In genomic region chr3:176514297-176514696, GRCh38 we compare ENCODE assay signal across 9 cellular contexts.
A peak's percentile ranks its signal among the peaks of the same experiment; 100 is the strongest.
DNase-seq lines count a peak whose midpoint lies in the region; ATAC-seq and TF ChIP-seq lines count a peak whose summit lies in the region.
"Had no signal": no experiment of that assay in that cellular context is flagged by ENCODE, and none has a peak within 500 bp of the region (broad histone marks: within the 10 kb centered on the region; RNA-seq: fewer than 3 reads in every experiment).

No MANE protein-coding gene starts in this region.

- no peak overlapping the region for H3K4me3 Mint-ChIP-seq in mesothelial cell of epicardium
- H3K4me3 Mint-ChIP-seq: CD4-positive, CD25-positive, alpha-beta regulatory T cell had no signal

- H3K9me2 ChIP-seq in Loucy (replicated peaks; ENCODE audit: low read depth, low read length), result no peaks in the 10 kb centered on the region

- no peaks in the 10 kb centered on the region for H3K27me3 ChIP-seq in Loucy (ENCODE audit: insufficient read depth, low read length, poor library complexity, severe bottlenecking)
- no peaks in the 10 kb centered on the region for H3K27me3 ChIP-seq in mammary epithelial cell (ENCODE audit: insufficient read depth, low read length)
- no peaks in the 10 kb centered on the region for H3K27me3 ChIP-seq in aorta (ENCODE audit: control insufficient read depth in 1 of 2, insufficient read depth in 2 of 2, low read length in 1 of 2)

- BruUV-seq in mammary epithelial cell (replicated peaks; lab: Mats Ljungman, UMichigan), result no TSS peak

- H3K36me3 Mint-ChIP-seq in mesothelial cell of epicardium, result peaks cover 19% of the 10 kb centered on the region
- H3K36me3 Mint-ChIP-seq: CD4-positive, CD25-positive, alpha-beta regulatory T cell had no signal

- WGBS in mammary epithelial cell (ENCODE audit: low coverage, missing lambda C conversion rate), result 55% methylated on average over 10 of the region's 10 CpGs
- 67% methylated on average over 10 of the region's 10 CpGs for WGBS in aorta, 2 donors

- CTCF ChIA-PET in mammary epithelial cell (lab: Charles Lee; ENCODE audit: low non-redundant PET), result no interaction called here

- intact Hi-C loops in mammary epithelial cell (cut with micrococcal nuclease) (loop anchor here (1.0 to 5.0 kb wide), 4 partner anchors 150 to 1873 kb away; no protein-coding TSS in a partner anchor), aorta (cut with DNase I) (loop anchor here in 1 of 2 donors (5.0 kb wide), 1 partner anchor 423 kb away; no protein-coding TSS in a partner anchor)

- H4K20me1 ChIP-seq in Loucy (ENCODE audit: insufficient read depth, low read length, poor library complexity, severe bottlenecking), result no peaks in the 10 kb centered on the region
- H4K20me1 ChIP-seq in mammary epithelial cell (ENCODE audit: insufficient read depth, low read length), result no peaks in the 10 kb centered on the region

- H3K27ac ChIP-seq in mammary epithelial cell (ENCODE audit: insufficient read depth, low read depth, low read length) (no peak overlapping the region), aorta (ENCODE audit: low read depth in 1 of 2, low read length in 2 of 2) (no peak overlapping the region)

- H3K79me2 ChIP-seq in Loucy (ENCODE audit: insufficient read depth, low read length) (no peaks in the 10 kb centered on the region), mammary epithelial cell (ENCODE audit: insufficient read depth, low read length) (no peaks in the 10 kb centered on the region)

- H3K9me3 ChIP-seq in Loucy (ENCODE audit: insufficient read depth, low read depth, low read length) (peaks cover 4% of the 10 kb centered on the region; the same call in 1 of the 2 replicates), mammary epithelial cell (replicated peaks; ENCODE audit: insufficient read depth, low read length) (no peaks in the 10 kb centered on the region), aorta (ENCODE audit: control insufficient read depth, low read length) (peaks cover 8% of the 10 kb centered on the region)

- DNase-seq in NCI-H524 (lab: John Stamatoyannopoulos, UW), result peak; percentile 30 to 31
- no peak for DNase-seq in NCI-H524 treated with DMSO at 0.1 percent for 48 hours (lab: John Stamatoyannopoulos, UW)
- DNase-seq in mammary epithelial cell, result peak; percentile 32
- DNase-seq in mesothelial cell of epicardium (ENCODE audit: low spot score in 2 of 2, unreplicated experiment in 2 of 2), result no peak
- no peak for DNase-seq in aorta
- no peak for DNase-seq in NCI-H2107 (lab: John Stamatoyannopoulos, UW)

- no peak overlapping the region for H3K27ac Mint-ChIP-seq in mesothelial cell of epicardium
- H3K27ac Mint-ChIP-seq: CD4-positive, CD25-positive, alpha-beta regulatory T cell had no signal

- peak; percentile 87 for TF ChIP-seq CTCF in Loucy (conservative IDR thresholded peaks at IDR 0.05; ENCODE audit: low read length)
- TF ChIP-seq CTCF in mammary epithelial cell (conservative IDR thresholded peaks at IDR 0.05 in 1 of 2, IDR thresholded peaks at IDR 0.05 in 1 of 2; ENCODE audit: extremely low read depth in 1 of 2, insufficient read depth in 1 of 2, low read depth in 1 of 2, low read length in 2 of 2), result peak; percentile 27 to 71
- TF ChIP-seq CTCF in mesothelial cell of epicardium (IDR thresholded peaks at IDR 0.05; ENCODE audit: unreplicated experiment), result peak; percentile 40

- H3K4me1 ChIP-seq in Loucy (ENCODE audit: insufficient read depth, low read length, poor library complexity, severe bottlenecking) (no peaks in the 10 kb centered on the region), mammary epithelial cell (ENCODE audit: insufficient read depth, low read length) (no peaks in the 10 kb centered on the region), aorta (ENCODE audit: control insufficient read depth in 1 of 2, insufficient read depth in 2 of 2, low read length in 2 of 2) (no peaks in the 10 kb centered on the region)

- in situ Hi-C loops in mammary epithelial cell (cut with MboI; ENCODE audit: low sequenced_read_pairs in 2 of 2), result loop anchor here in 1 of 2 donors (25.0 kb wide), 1 partner anchor 423 kb away; no protein-coding TSS in a partner anchor

- H3K4me2 ChIP-seq in Loucy (ENCODE audit: low read depth, low read length, poor library complexity, severe bottlenecking) (no peak overlapping the region), mammary epithelial cell (ENCODE audit: insufficient read depth, low read depth, low read length) (no peak overlapping the region)

- no peaks in the 10 kb centered on the region for H3K36me3 ChIP-seq in Loucy (ENCODE audit: insufficient read depth, low read length)
- no peaks in the 10 kb centered on the region for H3K36me3 ChIP-seq in mammary epithelial cell (ENCODE audit: insufficient read depth, low read length)
- H3K36me3 ChIP-seq in aorta (ENCODE audit: control insufficient read depth in 1 of 2, insufficient read depth in 2 of 2, low read length in 1 of 2), result no peaks in the 10 kb centered on the region

- H3K27me3 Mint-ChIP-seq in mesothelial cell of epicardium (ENCODE audit: low read depth), result no peaks in the 10 kb centered on the region
- H3K27me3 Mint-ChIP-seq: CD4-positive, CD25-positive, alpha-beta regulatory T cell had no signal

- peaks cover 76% of the 10 kb centered on the region for H3K9me3 Mint-ChIP-seq in mesothelial cell of epicardium

- dilution Hi-C loops in mammary epithelial cell (cut with HindIII; ENCODE audit: low sequenced_read_pairs), result loop anchor here (10.0 to 25.0 kb wide), 2 partner anchors 59 to 398 kb away; no protein-coding TSS in a partner anchor

- ATAC-seq in aorta (ENCODE audit: low FRiP score), result no peak
- no peak for ATAC-seq in GM18907 (IDR thresholded peaks at IDR 0.05; ENCODE audit: unreplicated experiment)

- H3K4me1 Mint-ChIP-seq in mesothelial cell of epicardium, result no peaks in the 10 kb centered on the region
- H3K4me1 Mint-ChIP-seq: CD4-positive, CD25-positive, alpha-beta regulatory T cell had no signal

- H2AFZ ChIP-seq in Loucy (ENCODE audit: low read length) (no peak overlapping the region), mammary epithelial cell (ENCODE audit: low read depth, low read length) (no peak overlapping the region)

- H3K9ac ChIP-seq in Loucy (ENCODE audit: low read depth, low read length, poor library complexity, severe bottlenecking) (no peak overlapping the region), mammary epithelial cell (ENCODE audit: insufficient read depth, low read length) (no peak overlapping the region)

- H3K4me3 ChIP-seq in Loucy (ENCODE audit: low read length, poor library complexity, severe bottlenecking), result no peak overlapping the region
- no peak overlapping the region for H3K4me3 ChIP-seq in mammary epithelial cell (replicated peaks in 1 of 3; ENCODE audit: insufficient read depth in 1 of 3, low read depth in 2 of 3, low read length in 3 of 3)
- H3K4me3 ChIP-seq in aorta (ENCODE audit: low read length in 2 of 2), result no peak overlapping the region

- H3F3A ChIP-seq in Loucy (ENCODE audit: low read depth), result no peaks in the 10 kb centered on the region

Comparison
In these comparisons a context has a peak if more than half of its experiments do, and no peak if none do; other contexts are left out.
1. DNase-seq: peak in NCI-H524 (2 of 2) and mammary epithelial cell (single experiment); none in NCI-H524 treated with DMSO at 0.1 percent for 48 hours (single experiment), mesothelial cell of epicardium (0 of 2), aorta (0 of 2) and NCI-H2107 (single experiment).
2. Peak in every context shown above with its lines, with median percentiles within 50 percentile points of each other: CTCF ChIP-seq.